In genomic region chr9:115182264-115182663, GRCh38 we compare ENCODE assay signal across 16 cellular contexts.
"Had no signal": no experiment of that assay in that cellular context is flagged by ENCODE, and none has a peak within 500 bp of the region (broad histone marks: within the 10 kb centered on the region; RNA-seq: fewer than 3 reads in every experiment).

No MANE protein-coding gene starts in this region.

- H3K4me3 ChIP-seq: adrenal gland, gastroesophageal sphincter, heart left ventricle, lung, prostate gland, right atrium auricular region had no signal

- DNase-seq: activated CD4-positive, alpha-beta T cell treated with anti-CD3 and anti-CD28 coated beads, Interleukin-2, amount 50 U/mL, for 4 hours; activated gamma-delta T cell; adrenal gland; cerebellar nuclear complex; cortex of kidney; heart left ventricle; midbrain; stimulated activated CD4-positive, alpha-beta T cell treated with anti-CD3 and anti-CD28 coated beads, Interleukin-12 subunit alpha, Interleukin-12 subunit beta, amount 100 ng/mL, for 4 hours; stimulated activated CD4-positive, alpha-beta T cell treated with anti-CD3 and anti-CD28 coated beads, Interleukin-1b, Interleukin-23, amount 100 ng/mL, for 48 hours; stimulated activated CD8-positive, alpha-beta memory T cell treated with anti-CD3 and anti-CD28 coated beads, Interleukin-4, amount 100 ng/mL, for 48 hours; stimulated activated naive CD4-positive, alpha-beta T cell; T-helper 2 cell had no signal

- H3K27ac ChIP-seq: adrenal gland, gastroesophageal sphincter, heart left ventricle, prostate gland, right atrium auricular region had no signal

- H3K36me3 ChIP-seq: adrenal gland, gastroesophageal sphincter, heart left ventricle, prostate gland, right atrium auricular region had no signal

- H3K4me1 ChIP-seq: adrenal gland, gastroesophageal sphincter, heart left ventricle, prostate gland, right atrium auricular region had no signal

- H3K9me3 ChIP-seq: adrenal gland, gastroesophageal sphincter, heart left ventricle, prostate gland, right atrium auricular region had no signal

- H3K27me3 ChIP-seq: adrenal gland, gastroesophageal sphincter, heart left ventricle, right atrium auricular region had no signal
